Comparison of ENCODE assay signal across 1 cellular context in genomic region chr14:104110491-104111209, GRCh38.
TF ChIP-seq lines count a peak whose summit lies in the region.

No MANE protein-coding gene starts in this region.

TF ChIP-seq in HEK293, 187 proteins besides CTCF, POLR2A, EP300 and RAD21 (continued from another document and continues in another):
- TF ChIP-seq PRDM4 (tag by site-specific recombination; IDR thresholded peaks at IDR 0.05) (no peak), ZNF23 (tag by site-specific recombination; IDR thresholded peaks at IDR 0.05; ENCODE audit: borderline replicate concordance) (no peak), ZNF692 (tag by site-specific recombination; IDR thresholded peaks at IDR 0.05) (no peak), MZF1 (tag by site-specific recombination; IDR thresholded peaks at IDR 0.05; ENCODE audit: borderline replicate concordance) (no peak), ZNF660 (tag by site-specific recombination; IDR thresholded peaks at IDR 0.05) (no peak), ZNF112 (tag by site-specific recombination; IDR thresholded peaks at IDR 0.05) (no peak), ZNF510 (tag by site-specific recombination; IDR thresholded peaks at IDR 0.05; ENCODE audit: insufficient replicate concordance) (no peak), ZNF121 (tag by site-specific recombination; IDR thresholded peaks at IDR 0.05) (no peak), ZNF148 (tag by site-specific recombination; IDR thresholded peaks at IDR 0.05; ENCODE audit: borderline replicate concordance) (no peak), ZSCAN16 (tag by site-specific recombination; IDR thresholded peaks at IDR 0.05) (no peak), ZNF747 (tag by site-specific recombination; IDR thresholded peaks at IDR 0.05) (no peak), ZNF473 (tag by site-specific recombination; IDR thresholded peaks at IDR 0.05) (no peak), ZNF138 (tag by site-specific recombination; IDR thresholded peaks at IDR 0.05; ENCODE audit: borderline replicate concordance) (no peak), PATZ1 (tag by site-specific recombination; IDR thresholded peaks at IDR 0.05) (0 out of 2 replicates have a peak, but pooled peaks have one; percentile 24), AEBP2 (tag by site-specific recombination; IDR thresholded peaks at IDR 0.05; ENCODE audit: borderline replicate concordance) (no peak), ZNF223 (tag by site-specific recombination; IDR thresholded peaks at IDR 0.05) (no peak), KLF16 (tag by site-specific recombination; IDR thresholded peaks at IDR 0.05) (no peak), YY1 (tag by site-specific recombination; IDR thresholded peaks at IDR 0.05) (no peak), SETDB1 (IDR thresholded peaks at IDR 0.05; ENCODE audit: insufficient read length, low read length) (no peak), ZNF600 (tag by site-specific recombination; IDR thresholded peaks at IDR 0.05) (no peak), ZBTB48 (tag by site-specific recombination; IDR thresholded peaks at IDR 0.05) (peak; percentile 51; the same call in 1 of the 2 replicates), ZNF311 (tag by site-specific recombination; IDR thresholded peaks at IDR 0.05; ENCODE audit: borderline replicate concordance) (no peak), ZNF558 (tag by site-specific recombination; IDR thresholded peaks at IDR 0.05) (no peak), ZNF561 (tag by site-specific recombination; IDR thresholded peaks at IDR 0.05; ENCODE audit: borderline replicate concordance) (no peak), HOXA7 (CRISPR knock-in tag; IDR thresholded peaks at IDR 0.05; ENCODE audit: borderline replicate concordance) (no peak), ZIC2 (tag by site-specific recombination; IDR thresholded peaks at IDR 0.05) (peak; percentile 21; the same call in 1 of the 2 replicates), ZNF513 (tag by site-specific recombination; IDR thresholded peaks at IDR 0.05) (no peak), ZNF132 (tag by site-specific recombination; IDR thresholded peaks at IDR 0.05; ENCODE audit: borderline replicate concordance) (no peak), ZNF366 (tag by site-specific recombination; conservative IDR thresholded peaks at IDR 0.05) (no peak), ELK4 (IDR thresholded peaks at IDR 0.05; ENCODE audit: borderline replicate concordance, low read depth, low read length) (no peak), ZBTB7A (tag by site-specific recombination; IDR thresholded peaks at IDR 0.05; ENCODE audit: low read depth) (0 out of 2 replicates have a peak, but pooled peaks have one; percentile 11), ZNF544 (tag by site-specific recombination; IDR thresholded peaks at IDR 0.05) (no peak), SALL2 (tag by site-specific recombination; IDR thresholded peaks at IDR 0.05; ENCODE audit: borderline replicate concordance) (no peak), ZBTB44 (tag by site-specific recombination; IDR thresholded peaks at IDR 0.05) (no peak), ZBTB20 (tag by site-specific recombination; IDR thresholded peaks at IDR 0.05) (no peak), ZNF114 (tag by site-specific recombination; IDR thresholded peaks at IDR 0.05) (no peak), ZSCAN4 (tag by site-specific recombination; IDR thresholded peaks at IDR 0.05) (peak; percentile 46; the same call in 1 of the 2 replicates), FEZF1 (tag by site-specific recombination; IDR thresholded peaks at IDR 0.05) (no peak), ZNF335 (tag by site-specific recombination; conservative IDR thresholded peaks at IDR 0.05) (no peak), ZNF785 (tag by site-specific recombination; IDR thresholded peaks at IDR 0.05) (no peak)
